1 cellular context compared by ENCODE assay signal in genomic region chr2:171999604-172000469, GRCh38.
TF ChIP-seq lines count a peak whose summit lies in the region.

Gene METAP1D (plus strand): TSS chr2:171999953. CDS start chr2:171999970, 17 bp downstream.

TF ChIP-seq in HepG2, 621 proteins besides CTCF, POLR2A, EP300 and RAD21 (continued from another document and continues in another):
- TF ChIP-seq RORA (CRISPR knock-in tag; IDR thresholded peaks at IDR 0.05) (peak; percentile 63; the same call in 1 of the 2 replicates), SP5 (CRISPR knock-in tag; IDR thresholded peaks at IDR 0.05; ENCODE audit: borderline replicate concordance, low read depth) (peak; percentile 54), HES4 (CRISPR knock-in tag; IDR thresholded peaks at IDR 0.05; ENCODE audit: borderline replicate concordance) (peak; percentile 97), DBP (CRISPR knock-in tag; IDR thresholded peaks at IDR 0.05; ENCODE audit: not compliant biosample characterization) (no peak), HIVEP1 (CRISPR knock-in tag; IDR thresholded peaks at IDR 0.05) (peak; percentile 93), DMTF1 (CRISPR knock-in tag; IDR thresholded peaks at IDR 0.05) (no peak), PAXIP1 (CRISPR knock-in tag; conservative IDR thresholded peaks at IDR 0.05) (peak; percentile 64), DMAP1 (CRISPR knock-in tag; IDR thresholded peaks at IDR 0.05) (peak; percentile 100), SUZ12 (IDR thresholded peaks at IDR 0.05; ENCODE audit: low read depth, low read length) (0 out of 2 replicates have a peak, but pooled peaks have one; percentile 0), TCF7L2 (IDR thresholded peaks at IDR 0.05; ENCODE audit: low read depth, low read length) (no peak), HNF1B (CRISPR knock-in tag; IDR thresholded peaks at IDR 0.05) (peak; percentile 72), ZNF484 (CRISPR knock-in tag; IDR thresholded peaks at IDR 0.05; ENCODE audit: borderline replicate concordance, low read depth) (no peak), ZKSCAN5 (CRISPR knock-in tag; IDR thresholded peaks at IDR 0.05) (peak; percentile 58; the same call in 1 of the 2 replicates), POGK (CRISPR knock-in tag; conservative IDR thresholded peaks at IDR 0.05) (peak; percentile 99), MXI1 (IDR thresholded peaks at IDR 0.05; ENCODE audit: borderline replicate concordance, low read depth, low read length) (peak; percentile 100), HNRNPUL1 (IDR thresholded peaks at IDR 0.05; ENCODE audit: low read depth, low read length) (0 out of 2 replicates have a peak, but pooled peaks have one; percentile 32), HMGA1 (CRISPR knock-in tag; conservative IDR thresholded peaks at IDR 0.05) (no peak), ZNF350 (CRISPR knock-in tag; IDR thresholded peaks at IDR 0.05; ENCODE audit: borderline replicate concordance, low read depth) (peak; percentile 90), ZC3H13 (CRISPR knock-in tag; IDR thresholded peaks at IDR 0.05) (peak; percentile 84), MAX (IDR thresholded peaks at IDR 0.05) (peak; percentile 100), ZBTB44 (CRISPR knock-in tag; IDR thresholded peaks at IDR 0.05) (0 out of 2 replicates have a peak, but pooled peaks have one; percentile 73), PITX1 (CRISPR knock-in tag; IDR thresholded peaks at IDR 0.05) (peak; percentile 89), MZF1 (CRISPR knock-in tag; IDR thresholded peaks at IDR 0.05; ENCODE audit: borderline replicate concordance) (0 out of 2 replicates have a peak, but pooled peaks have one; percentile 80), HNF1A (IDR thresholded peaks at IDR 0.05; ENCODE audit: low read depth) (no peak), HNF1A (CRISPR knock-in tag; IDR thresholded peaks at IDR 0.05; ENCODE audit: borderline replicate concordance) (peak; percentile 90), ZBTB42 (CRISPR knock-in tag; IDR thresholded peaks at IDR 0.05) (no peak; the same call in 1 of the 2 replicates), NR2F6 (IDR thresholded peaks at IDR 0.05) (no peak), NR2F6 (CRISPR knock-in tag; IDR thresholded peaks at IDR 0.05) (peak; percentile 72), NR3C1 (CRISPR knock-in tag; IDR thresholded peaks at IDR 0.05) (no peak), CC2D1A (CRISPR knock-in tag; IDR thresholded peaks at IDR 0.05) (peak; percentile 94; the same call in 1 of the 2 replicates), HOXA3 (CRISPR knock-in tag; IDR thresholded peaks at IDR 0.05) (peak; percentile 99), RELA (CRISPR knock-in tag; IDR thresholded peaks at IDR 0.05) (0 out of 2 replicates have a peak, but pooled peaks have one; percentile 1), REST (IDR thresholded peaks at IDR 0.05; ENCODE audit: borderline replicate concordance in 1 of 2, low read depth in 1 of 2, low read length in 2 of 2) (peak in 1 of 2 experiments; percentile 69; a peak in 1 of 4 replicates), ZNF12 (CRISPR knock-in tag; IDR thresholded peaks at IDR 0.05) (peak; percentile 65), CBX2 (IDR thresholded peaks at IDR 0.05; ENCODE audit: low read depth, low read length) (no peak), CBX2 (CRISPR knock-in tag; IDR thresholded peaks at IDR 0.05; ENCODE audit: low read depth) (no peak; the same call in 1 of the 2 replicates), CCDC6 (CRISPR knock-in tag; IDR thresholded peaks at IDR 0.05) (peak; percentile 99), ARNTL (CRISPR knock-in tag; IDR thresholded peaks at IDR 0.05) (peak; percentile 98), KAT7 (CRISPR knock-in tag; IDR thresholded peaks at IDR 0.05; ENCODE audit: borderline replicate concordance) (peak; percentile 99), STAT5B (CRISPR knock-in tag; IDR thresholded peaks at IDR 0.05) (peak; percentile 78; the same call in 1 of the 2 replicates)
